28 cellular contexts compared by ENCODE assay signal in genomic region chr2:53884883-53885282, GRCh38.
"Had no signal": no experiment of that assay in that cellular context is flagged by ENCODE, and none has a peak within 500 bp of the region (broad histone marks: within the 10 kb centered on the region; RNA-seq: fewer than 3 reads in every experiment).

No MANE protein-coding gene starts in this region.

- H3K27me3 Mint-ChIP-seq: activated T-cell treated with anti-CD3 and anti-CD28 coated beads, Interleukin-2, amount 50 U/mL, for 24 hours; central memory CD8-positive, alpha-beta T cell; naive thymus-derived CD8-positive, alpha-beta T cell; stimulated activated memory B cell treated with anti-CD40 and anti-IgM and Interleukin-4, amounts not matched to agents 10 μg/mL and 1 μg/mL and 100 μg/mL, for 72 hours had no signal

- H3K4me3 Mint-ChIP-seq: activated naive CD4-positive, alpha-beta T cell treated with anti-CD3 and anti-CD28 coated beads for 36 hours; activated T-cell treated with anti-CD3 and anti-CD28 coated beads, Interleukin-2, amount 50 U/mL, for 24 hours; central memory CD8-positive, alpha-beta T cell; naive thymus-derived CD8-positive, alpha-beta T cell; neural crest cell; stimulated activated memory B cell treated with anti-CD40 and anti-IgM and Interleukin-4, amounts not matched to agents 10 μg/mL and 1 μg/mL and 100 μg/mL, for 72 hours had no signal

- H3K4me1 ChIP-seq: esophagus squamous epithelium, left lung, lower lobe of right lung, pancreas, prostate gland, tibial nerve had no signal

- H3K27me3 ChIP-seq: esophagus squamous epithelium, left lung, pancreas, tibial nerve had no signal

- H3K4me3 ChIP-seq: esophagus squamous epithelium, left lung, lower lobe of right lung, pancreas, prostate gland, skin epidermis, tibial nerve had no signal

- ATAC-seq: left lung; lower lobe of right lung; naive thymus-derived CD8-positive, alpha-beta T cell; pancreas; sciatic nerve; stimulated activated memory B cell treated with anti-CD40 and anti-IgM and Interleukin-4, amounts not matched to agents 10 μg/mL and 1 μg/mL and 100 μg/mL, for 72 hours had no signal

- H3K27ac Mint-ChIP-seq: activated naive CD4-positive, alpha-beta T cell treated with anti-CD3 and anti-CD28 coated beads for 36 hours; activated T-cell treated with anti-CD3 and anti-CD28 coated beads, Interleukin-2, amount 50 U/mL, for 24 hours; stimulated activated memory B cell treated with anti-CD40 and anti-IgM and Interleukin-4, amounts not matched to agents 10 μg/mL and 1 μg/mL and 100 μg/mL, for 72 hours had no signal

- FAIRE-seq: bronchial epithelial cell, frontal cortex, pancreas had no signal

- H3K9me3 Mint-ChIP-seq: activated naive CD4-positive, alpha-beta T cell treated with anti-CD3 and anti-CD28 coated beads for 36 hours; activated T-cell treated with anti-CD3 and anti-CD28 coated beads, Interleukin-2, amount 50 U/mL, for 24 hours; central memory CD8-positive, alpha-beta T cell; naive thymus-derived CD8-positive, alpha-beta T cell; neural crest cell; stimulated activated memory B cell treated with anti-CD40 and anti-IgM and Interleukin-4, amounts not matched to agents 10 μg/mL and 1 μg/mL and 100 μg/mL, for 72 hours had no signal

- H3K9me3 ChIP-seq: esophagus squamous epithelium, left lung, lower lobe of right lung, pancreas, prostate gland, tibial nerve had no signal

- DNase-seq: activated CD4-positive, alpha-beta T cell treated with anti-CD3 and anti-CD28 coated beads, Interleukin-2, amount 50 U/mL, for 4 hours; activated CD8-positive, alpha-beta memory T cell treated with anti-CD3 and anti-CD28 coated beads, Interleukin-2, amount 50 U/mL, for 4 hours; activated effector memory CD4-positive, alpha-beta T cell treated with anti-CD3 and anti-CD28 coated beads, Interleukin-2, amount 50 U/mL, for 16 hours; activated naive CD4-positive, alpha-beta T cell treated with anti-CD3 and anti-CD28 coated beads for 36 hours; activated T-cell treated with anti-CD3 and anti-CD28 coated beads, Interleukin-2, amount 50 U/mL, for 24 hours; anterior cingulate cortex; dermis blood vessel endothelial cell; effector CD4-positive, alpha-beta T cell; esophagus squamous epithelium; kidney glomerular epithelial cell; left lung; lower lobe of right lung; mesenchymal stem cell; naive thymus-derived CD8-positive, alpha-beta T cell; nucleus accumbens; pancreas; retina; stimulated activated CD4-positive, alpha-beta T cell treated with anti-CD3 and anti-CD28 coated beads, Interleukin-4, amount 100 ng/mL, for 24 hours had no signal

- H3K4me1 Mint-ChIP-seq: central memory CD8-positive, alpha-beta T cell; neural crest cell; stimulated activated memory B cell treated with anti-CD40 and anti-IgM and Interleukin-4, amounts not matched to agents 10 μg/mL and 1 μg/mL and 100 μg/mL, for 72 hours had no signal

- H3K27ac ChIP-seq: epithelial cell of prostate, esophagus squamous epithelium, left lung, lower lobe of right lung, pancreas, prostate gland, skin epidermis, tibial nerve had no signal
